16 cellular contexts compared by ENCODE assay signal in genomic region chr10:119643306-119644214, GRCh38. TPM values are rescaled to one million over a fixed set of nuclear protein-coding genes. Genes with fewer than 3 reads are reported as not detected.
DNase-seq lines count a peak whose midpoint lies in the region; ATAC-seq and TF ChIP-seq lines count a peak whose summit lies in the region.
"Had no signal": no experiment of that assay in that cellular context is flagged by ENCODE, and none has a peak within 500 bp of the region (broad histone marks: within the 10 kb centered on the region; RNA-seq: fewer than 3 reads in every experiment).

No MANE protein-coding gene starts in this region.

- no peaks in the 10 kb centered on the region for H3K36me3 Mint-ChIP-seq in CD4-positive, alpha-beta T cell (ENCODE audit: low read depth)

- no peak overlapping the region for H3K27ac Mint-ChIP-seq in CD4-positive, alpha-beta T cell
- H3K27ac Mint-ChIP-seq: activated B cell treated with CpG ODN at 0.5 μM for 24 hours; activated T-helper 2 cell treated with anti-CD3 and anti-CD28 coated beads, Interferon-gamma antibody, Interleukin-2, Interleukin-4, amounts not matched to agents 10 μg/mL and 5 μg/mL and 100 μg/mL, durations not matched to agents 14 hours and 24 hours and 36 hours had no signal

- H3K27me3 ChIP-seq in BJ (ENCODE audit: control insufficient read depth, insufficient read depth, low read length): no peaks in the 10 kb centered on the region
- H3K27me3 ChIP-seq in CD4-positive, alpha-beta T cell (ENCODE audit: control insufficient read depth, insufficient read depth, low read length): no peaks in the 10 kb centered on the region

- H3K4me1 Mint-ChIP-seq in CD4-positive, alpha-beta T cell (ENCODE audit: low read depth): peaks cover 24% of the 10 kb centered on the region
- H3K4me1 Mint-ChIP-seq: activated B cell treated with CpG ODN at 0.5 μM for 24 hours had no signal

- POLR2A ChIA-PET in BJ (lab: Charles Lee): no interaction called here
- POLR2A ChIA-PET in CD4-positive, alpha-beta T cell (lab: Charles Lee): interaction anchor here (1.0 to 1.6 kb wide), 3 partner anchors 8 to 82 kb away, joined by 4 to 11 read pairs (median 5); partner anchors contain the start of genes BAG3 and INPP5F

- no peak overlapping the region for H3K27ac ChIP-seq in CD4-positive, alpha-beta T cell (ENCODE audit: low read depth, low read length)
- H3K27ac ChIP-seq: C4-2B had no signal

- H3K9me3 Mint-ChIP-seq in CD4-positive, alpha-beta T cell: no peaks in the 10 kb centered on the region
- H3K9me3 Mint-ChIP-seq: activated B cell treated with CpG ODN at 0.5 μM for 24 hours had no signal

- no peak overlapping the region for H3K4me3 Mint-ChIP-seq in CD4-positive, alpha-beta T cell
- H3K4me3 Mint-ChIP-seq: activated B cell treated with CpG ODN at 0.5 μM for 24 hours had no signal

- DNase-seq in BJ (ENCODE audit: low read depth) (no peak), SK-N-DZ (ENCODE audit: low spot score) (peak; percentile 58), fibroblast of gingiva (ENCODE audit: low read depth) (peak; percentile 22), skeletal muscle cell (ENCODE audit: low read depth) (peak; percentile 75), GF-D8 (lab: John Stamatoyannopoulos, UW) (no peak), NCI-H2196 treated with DMSO at 0.1 percent for 48 hours (lab: John Stamatoyannopoulos, UW; ENCODE audit: unreplicated experiment) (no peak), activated gamma-delta T cell treated with Interleukin-2 at 50 U/mL for 16 hours (no peak)
- DNase-seq in CD4-positive, alpha-beta T cell: no peak
- DNase-seq: activated B cell treated with CpG ODN at 0.5 μM for 24 hours; activated CD8-positive, alpha-beta memory T cell treated with anti-CD3 and anti-CD28 coated beads for 24 hours; cortex of kidney; DND-41; hippocampal formation; NCI-H774 had no signal

- TF ChIP-seq CTCF in BJ (IDR thresholded peaks at IDR 0.05; ENCODE audit: insufficient read depth, low read depth, low read length): 0 out of 2 replicates have a peak, but pooled peaks have one; percentile 8
- no peak for TF ChIP-seq CTCF in CD4-positive, alpha-beta T cell (IDR thresholded peaks at IDR 0.05)

- H3K36me3 ChIP-seq in BJ (ENCODE audit: control insufficient read depth, insufficient read depth, low read length): no peaks in the 10 kb centered on the region

- no peaks in the 10 kb centered on the region for H3K27me3 Mint-ChIP-seq in CD4-positive, alpha-beta T cell
- H3K27me3 Mint-ChIP-seq: activated B cell treated with CpG ODN at 0.5 μM for 24 hours had no signal

- no peak overlapping the region for H3K4me3 ChIP-seq in BJ (ENCODE audit: low read depth, low read length)
- no peak overlapping the region for H3K4me3 ChIP-seq in skeletal muscle cell (ENCODE audit: low read depth, low read length)

- no peak for ATAC-seq in CD4-positive, alpha-beta T cell (ENCODE audit: poor library complexity)

- intact Hi-C loops in CD4-positive, alpha-beta T cell (cut with DNase I, micrococcal nuclease): no loop called here

- H3K9me3 ChIP-seq in CD4-positive, alpha-beta T cell (ENCODE audit: control insufficient read depth, low read length): peaks cover 9% of the 10 kb centered on the region

- CTCF ChIA-PET in BJ (lab: Yijun Ruan, JAX): interaction anchor here (0.7 to 2.8 kb wide), 2 partner anchors 10 to 12 kb away, joined by 3 to 12 read pairs; no protein-coding TSS in a partner anchor
- CTCF ChIA-PET in CD4-positive, alpha-beta T cell (lab: Charles Lee): interaction anchor here (0.9 to 1.7 kb wide), 8 partner anchors 8 to 436 kb away, joined by 3 to 5 read pairs (median 3); partner anchors contain the start of genes BAG3, GRK5 and RGS10

RNA-seq across cellular contexts. Expression of gene BAG3, which starts 7.6 kb away (rescaled TPM):
- 11.3 and 19.8 TPM in 2 replicates for polyA plus RNA-seq in BJ (2011; rRNA removed)
- polyA minus RNA-seq in BJ (2011; rRNA and poly(A)+ RNA removed): 10.0 and 14.4 TPM in 2 replicates
- polyA plus RNA-seq in SK-N-DZ (2014; cell fraction: cytosol; rRNA removed): 2.5 TPM in 2 replicates
- 3.7 and 6.9 TPM in 2 replicates for polyA plus RNA-seq in SK-N-DZ (2014; cell fraction: nucleus; rRNA removed)
- total RNA-seq in CD4-positive, alpha-beta T cell: 10 to 100 TPM; 65.1 to 65.8 TPM

RNA-seq across cellular contexts. Expression of gene TIAL1, which starts 46.8 kb away (rescaled TPM):
- polyA plus RNA-seq in BJ (2011; rRNA removed): 39.9 and 57.6 TPM in 2 replicates
- polyA minus RNA-seq in BJ (2011; rRNA and poly(A)+ RNA removed): 42.3 and 42.7 TPM in 2 replicates
- polyA plus RNA-seq in SK-N-DZ (2014; cell fraction: cytosol; rRNA removed): 57.1 and 68.3 TPM in 2 replicates
- polyA plus RNA-seq in SK-N-DZ (2014; cell fraction: nucleus; rRNA removed): 477 and 682 TPM in 2 replicates
- total RNA-seq in CD4-positive, alpha-beta T cell: 100 to 1,000 TPM; 159 to 174 TPM

Comparison
In these comparisons a context has a peak if more than half of its experiments do, and no peak if none do; other contexts are left out.
1. DNase-seq: peak in SK-N-DZ (single experiment), fibroblast of gingiva (single experiment) and skeletal muscle cell (single experiment); none in BJ (single experiment), GF-D8 (single experiment), CD4-positive, alpha-beta T cell (0 of 10), NCI-H2196 treated with DMSO at 0.1 percent for 48 hours (single experiment) and activated gamma-delta T cell treated with Interleukin-2 at 50 U/mL for 16 hours (single experiment).